Comparison of ENCODE assay signal across 9 cellular contexts in genomic region chr2:667332-668000, GRCh38.
A peak's percentile ranks its signal among the peaks of the same experiment; 100 is the strongest.
DNase-seq lines count a peak whose midpoint lies in the region; ATAC-seq and TF ChIP-seq lines count a peak whose summit lies in the region.
"Had no signal": no experiment of that assay in that cellular context is flagged by ENCODE, and none has a peak within 500 bp of the region (broad histone marks: within the 10 kb centered on the region; RNA-seq: fewer than 3 reads in every experiment).

No MANE protein-coding gene starts in this region.

- ATAC-seq in memory B cell (ENCODE audit: low read depth) (peak; percentile 43), HG03280 (IDR thresholded peaks at IDR 0.05; ENCODE audit: unreplicated experiment) (no peak), HG02610 (IDR thresholded peaks at IDR 0.05; ENCODE audit: unreplicated experiment) (no peak)

- no peak overlapping the region for H3K27ac Mint-ChIP-seq in memory B cell
- H3K27ac Mint-ChIP-seq: activated naive CD4-positive, alpha-beta T cell treated with anti-CD3 and anti-CD28 coated beads, Interleukin-2, amount 50 U/mL, for 24 hours had no signal

- H2AFZ ChIP-seq in MM.1S (ENCODE audit: low read length): no peak overlapping the region

- no peak overlapping the region for H3K4me3 ChIP-seq in MM.1S (ENCODE audit: low read length)

- no peak overlapping the region for H3K4me2 ChIP-seq in MM.1S (ENCODE audit: low read depth, low read length)

- no peaks in the 10 kb centered on the region for H3K27me3 ChIP-seq in MM.1S (replicated peaks; ENCODE audit: insufficient read depth, low read length)

- peaks cover 52% of the 10 kb centered on the region for H3K36me3 Mint-ChIP-seq in memory B cell

- peaks cover 2% of the 10 kb centered on the region; the same call in 1 of the 2 replicates for H3K79me2 ChIP-seq in MM.1S (ENCODE audit: low read length)

- H3K9ac ChIP-seq in MM.1S (ENCODE audit: low read length): no peak overlapping the region

- peak; percentile 23 for DNase-seq in activated T-cell treated with anti-CD3 and anti-CD28 coated beads for 24 hours (ENCODE audit: low read depth)
- DNase-seq in activated T-cell treated with anti-CD3 and anti-CD28 coated beads for 4 hours: no peak
- no peak for DNase-seq in MM.1S
- DNase-seq in T47D (ENCODE audit: low read depth in 1 of 2, low spot score in 1 of 2): peak; percentile 42 to 59
- no peak for DNase-seq in memory B cell (ENCODE audit: low spot score in 2 of 2)
- no peak for DNase-seq in activated CD8-positive, alpha-beta memory T cell treated with anti-CD3 and anti-CD28 coated beads for 24 hours

- H3K4me3 Mint-ChIP-seq in memory B cell: no peak overlapping the region
- H3K4me3 Mint-ChIP-seq: activated naive CD4-positive, alpha-beta T cell treated with anti-CD3 and anti-CD28 coated beads, Interleukin-2, amount 50 U/mL, for 24 hours had no signal

- TF ChIP-seq CTCF in MM.1S (IDR thresholded peaks at IDR 0.05; ENCODE audit: low read length): peak; percentile 29

- H3K4me1 ChIP-seq in MM.1S (ENCODE audit: low read length): no peaks in the 10 kb centered on the region

- peaks cover 10% of the 10 kb centered on the region; the same call in 1 of the 2 replicates for H3K36me3 ChIP-seq in MM.1S (replicated peaks; ENCODE audit: insufficient read depth, low read length)

- no peak overlapping the region for H3K27ac ChIP-seq in MM.1S (ENCODE audit: low read length)

- no peaks in the 10 kb centered on the region for H4K20me1 ChIP-seq in MM.1S (ENCODE audit: insufficient read depth, low read length)

- H3K4me1 Mint-ChIP-seq in memory B cell: peaks cover 8% of the 10 kb centered on the region

- H3F3A ChIP-seq in MM.1S (ENCODE audit: insufficient read depth, low read length): no peaks in the 10 kb centered on the region

- peaks cover 8% of the 10 kb centered on the region for H3K9me3 Mint-ChIP-seq in memory B cell

- no peaks in the 10 kb centered on the region for H3K27me3 Mint-ChIP-seq in memory B cell
- H3K27me3 Mint-ChIP-seq: activated naive CD4-positive, alpha-beta T cell treated with anti-CD3 and anti-CD28 coated beads, Interleukin-2, amount 50 U/mL, for 24 hours had no signal

- in situ Hi-C loops in T47D (cut with HindIII; ENCODE audit: low pct_unique_long_range_greater_than_20kb, low sequenced_read_pairs): no loop called here

- no peaks in the 10 kb centered on the region for H3K9me3 ChIP-seq in MM.1S (replicated peaks; ENCODE audit: insufficient read depth, low read length)

- no peaks in the 10 kb centered on the region for H3K9me2 ChIP-seq in MM.1S (replicated peaks; ENCODE audit: insufficient read depth, low read length)

Comparison
In these comparisons a context has a peak if more than half of its experiments do, and no peak if none do; other contexts are left out.
1. DNase-seq: peak in activated T-cell treated with anti-CD3 and anti-CD28 coated beads for 24 hours (single experiment) and T47D (2 of 2); none in activated T-cell treated with anti-CD3 and anti-CD28 coated beads for 4 hours (single experiment), MM.1S (single experiment), memory B cell (0 of 2) and activated CD8-positive, alpha-beta memory T cell treated with anti-CD3 and anti-CD28 coated beads for 24 hours (single experiment).